Comparison of ENCODE assay signal across 1 cellular context in the genomic region with DNA sequence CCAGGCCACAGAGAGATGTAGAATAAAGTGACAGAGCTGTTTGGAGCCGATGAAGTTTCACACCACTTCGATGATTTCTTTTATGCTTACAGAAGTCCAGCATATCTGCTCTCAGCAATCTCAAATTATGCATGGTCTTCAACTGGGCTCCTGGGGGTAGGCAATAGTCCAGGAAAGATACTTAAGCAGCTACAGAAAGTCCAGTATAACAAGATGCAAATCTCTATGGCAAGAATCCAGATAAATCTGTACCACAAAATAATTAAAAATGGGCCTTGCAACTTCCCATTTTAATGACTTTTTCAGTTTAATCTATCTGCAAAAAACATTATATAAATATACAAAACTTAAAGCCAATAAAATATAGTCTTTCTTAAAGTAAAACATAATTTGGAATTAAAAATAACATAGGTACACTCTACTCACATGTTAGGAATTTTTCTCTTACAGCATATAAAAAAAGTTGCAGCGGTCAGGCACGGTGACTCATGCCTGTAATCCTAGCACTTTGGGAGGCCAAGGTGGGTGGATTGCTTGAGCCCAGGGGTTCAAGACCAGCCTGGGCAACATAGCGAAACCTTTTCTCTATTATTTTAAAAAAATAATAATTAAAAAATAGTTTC.
TF ChIP-seq lines count a peak whose summit lies in the region.

No MANE protein-coding gene starts in this region.

TF ChIP-seq in WTC11, 78 proteins besides CTCF, POLR2A, EP300 and RAD21 (continued from another document):
- TF ChIP-seq, protein P1, sequence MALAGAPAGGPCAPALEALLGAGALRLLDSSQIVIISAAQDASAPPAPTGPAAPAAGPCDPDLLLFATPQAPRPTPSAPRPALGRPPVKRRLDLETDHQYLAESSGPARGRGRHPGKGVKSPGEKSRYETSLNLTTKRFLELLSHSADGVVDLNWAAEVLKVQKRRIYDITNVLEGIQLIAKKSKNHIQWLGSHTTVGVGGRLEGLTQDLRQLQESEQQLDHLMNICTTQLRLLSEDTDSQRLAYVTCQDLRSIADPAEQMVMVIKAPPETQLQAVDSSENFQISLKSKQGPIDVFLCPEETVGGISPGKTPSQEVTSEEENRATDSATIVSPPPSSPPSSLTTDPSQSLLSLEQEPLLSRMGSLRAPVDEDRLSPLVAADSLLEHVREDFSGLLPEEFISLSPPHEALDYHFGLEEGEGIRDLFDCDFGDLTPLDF (CRISPR knock-in tag; IDR thresholded peaks at IDR 0.05): no peak
- TF ChIP-seq, protein P2, sequence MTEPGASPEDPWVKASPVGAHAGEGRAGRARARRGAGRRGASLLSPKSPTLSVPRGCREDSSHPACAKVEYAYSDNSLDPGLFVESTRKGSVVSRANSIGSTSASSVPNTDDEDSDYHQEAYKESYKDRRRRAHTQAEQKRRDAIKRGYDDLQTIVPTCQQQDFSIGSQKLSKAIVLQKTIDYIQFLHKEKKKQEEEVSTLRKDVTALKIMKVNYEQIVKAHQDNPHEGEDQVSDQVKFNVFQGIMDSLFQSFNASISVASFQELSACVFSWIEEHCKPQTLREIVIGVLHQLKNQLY (CRISPR knock-in tag; IDR thresholded peaks at IDR 0.05): no peak
- TF ChIP-seq ZNF416 (CRISPR knock-in tag; IDR thresholded peaks at IDR 0.05): no peak
